In genomic region chr2:182506606-182507005, GRCh38 we compare ENCODE assay signal across 15 cellular contexts.
DNase-seq lines count a peak whose midpoint lies in the region; ATAC-seq, FAIRE-seq and TF ChIP-seq lines count a peak whose summit lies in the region.
"Had no signal": no experiment of that assay in that cellular context is flagged by ENCODE, and none has a peak within 500 bp of the region (broad histone marks: within the 10 kb centered on the region; RNA-seq: fewer than 3 reads in every experiment).

No MANE protein-coding gene starts in this region.

- no peak overlapping the region for H3K56ac ChIP-seq in mesendoderm (ENCODE audit: low read length)

- H3K79me2 ChIP-seq in mesendoderm (ENCODE audit: control insufficient read depth, insufficient read depth, low read length): no peaks in the 10 kb centered on the region

- H3K9me3 Mint-ChIP-seq in stimulated activated memory B cell treated with anti-CD40 and anti-IgM and Interleukin-4, amounts not matched to agents 10 μg/mL and 1 μg/mL and 100 μg/mL, for 72 hours: no peaks in the 10 kb centered on the region
- H3K9me3 Mint-ChIP-seq: activated naive CD8-positive, alpha-beta T cell treated with anti-CD3 and anti-CD28 coated beads, Interleukin-2, amount 50 U/mL, for 24 hours; mesothelial cell of epicardium had no signal

- no peak overlapping the region for H3K23ac ChIP-seq in mesendoderm (ENCODE audit: low read length)

- no peak overlapping the region for H4K5ac ChIP-seq in mesendoderm (ENCODE audit: low read length)

- H3K4me1 ChIP-seq in mesendoderm (ENCODE audit: control insufficient read depth, low read depth, low read length): no peaks in the 10 kb centered on the region

- DNase-seq in DMS53 treated with DMSO at 0.1 percent for 48 hours (lab: John Stamatoyannopoulos, UW; ENCODE audit: unreplicated experiment) (peak; percentile 25), MV-4-11 (lab: John Stamatoyannopoulos, UW) (peak; percentile 56), dermis microvascular lymphatic vessel endothelial cell (ENCODE audit: low read depth in 2 of 2) (peak; percentile 75 to 81), mesendoderm (peak; percentile 21), NCI-H446 treated with DMSO at 0.1 percent for 48 hours (lab: John Stamatoyannopoulos, UW) (no peak), GM12891 (ENCODE audit: insufficient read length, low spot score) (no peak), amygdala (lab: John Stamatoyannopoulos, UW) (no peak)
- DNase-seq: activated naive CD8-positive, alpha-beta T cell treated with anti-CD3 and anti-CD28 coated beads, Interleukin-2, amount 50 U/mL, for 24 hours; effector memory CD4-positive, alpha-beta T cell; hippocampal formation; NCI-H1694 had no signal

- no peaks in the 10 kb centered on the region for H3K36me3 ChIP-seq in mesendoderm (ENCODE audit: control insufficient read depth, insufficient read depth, low read length)

- no peaks in the 10 kb centered on the region for H3K79me1 ChIP-seq in mesendoderm (ENCODE audit: low read length)

- H3K4me3 Mint-ChIP-seq in stimulated activated memory B cell treated with anti-CD40 and anti-IgM and Interleukin-4, amounts not matched to agents 10 μg/mL and 1 μg/mL and 100 μg/mL, for 72 hours: no peak overlapping the region
- H3K4me3 Mint-ChIP-seq: activated naive CD8-positive, alpha-beta T cell treated with anti-CD3 and anti-CD28 coated beads, Interleukin-2, amount 50 U/mL, for 24 hours; mesothelial cell of epicardium had no signal

- H3K18ac ChIP-seq in mesendoderm (ENCODE audit: low read length): no peak overlapping the region

- no peaks in the 10 kb centered on the region for H3K36me3 Mint-ChIP-seq in stimulated activated memory B cell treated with anti-CD40 and anti-IgM and Interleukin-4, amounts not matched to agents 10 μg/mL and 1 μg/mL and 100 μg/mL, for 72 hours
- H3K36me3 Mint-ChIP-seq: mesothelial cell of epicardium had no signal

- H3K27me3 ChIP-seq in mesendoderm (ENCODE audit: insufficient read depth, low read length, poor library complexity): no peaks in the 10 kb centered on the region

- no peak overlapping the region for H2BK120ac ChIP-seq in mesendoderm (ENCODE audit: low read depth, low read length)

- no peak overlapping the region for H2AK5ac ChIP-seq in mesendoderm (ENCODE audit: low read length)

- no peak overlapping the region for H3K4me3 ChIP-seq in mesendoderm (ENCODE audit: low read length)

- H2BK15ac ChIP-seq in mesendoderm (replicated peaks; ENCODE audit: low read depth): no peak overlapping the region

- H3K4ac ChIP-seq in mesendoderm (ENCODE audit: low read depth, low read length): no peak overlapping the region

- H3K4me2 ChIP-seq in mesendoderm (ENCODE audit: low read length): no peak overlapping the region

- no peak for FAIRE-seq in GM12891 (lab: Jason Lieb, UNC)

- H3K27me3 Mint-ChIP-seq in stimulated activated memory B cell treated with anti-CD40 and anti-IgM and Interleukin-4, amounts not matched to agents 10 μg/mL and 1 μg/mL and 100 μg/mL, for 72 hours: no peaks in the 10 kb centered on the region
- H3K27me3 Mint-ChIP-seq: activated naive CD8-positive, alpha-beta T cell treated with anti-CD3 and anti-CD28 coated beads, Interleukin-2, amount 50 U/mL, for 24 hours; progenitor cell of endocrine pancreas had no signal

- H3K27ac ChIP-seq in mesendoderm (ENCODE audit: low read depth, low read length): no peak overlapping the region
- H3K27ac ChIP-seq: C4-2B had no signal

- no peak overlapping the region for H3K27ac Mint-ChIP-seq in stimulated activated memory B cell treated with anti-CD40 and anti-IgM and Interleukin-4, amounts not matched to agents 10 μg/mL and 1 μg/mL and 100 μg/mL, for 72 hours
- H3K27ac Mint-ChIP-seq: activated naive CD8-positive, alpha-beta T cell treated with anti-CD3 and anti-CD28 coated beads, Interleukin-2, amount 50 U/mL, for 24 hours; mesothelial cell of epicardium; progenitor cell of endocrine pancreas had no signal

- no peak overlapping the region for H4K8ac ChIP-seq in mesendoderm (ENCODE audit: low read depth, low read length)

- H3K9ac ChIP-seq in mesendoderm (ENCODE audit: low read length): no peak overlapping the region

- ATAC-seq in stimulated activated memory B cell treated with anti-CD40 and anti-IgM and Interleukin-4, amounts not matched to agents 10 μg/mL and 1 μg/mL and 100 μg/mL, for 72 hours: no peak
- ATAC-seq: activated naive CD8-positive, alpha-beta T cell treated with anti-CD3 and anti-CD28 coated beads, Interleukin-2, amount 50 U/mL, for 24 hours had no signal

- no peak for TF ChIP-seq POLR2A in GM12891 (IDR thresholded peaks at IDR 0.05; ENCODE audit: low read depth, low read length)

- no peaks in the 10 kb centered on the region for H3K4me1 Mint-ChIP-seq in stimulated activated memory B cell treated with anti-CD40 and anti-IgM and Interleukin-4, amounts not matched to agents 10 μg/mL and 1 μg/mL and 100 μg/mL, for 72 hours
- H3K4me1 Mint-ChIP-seq: activated naive CD8-positive, alpha-beta T cell treated with anti-CD3 and anti-CD28 coated beads, Interleukin-2, amount 50 U/mL, for 24 hours; mesothelial cell of epicardium had no signal

- H2BK5ac ChIP-seq in mesendoderm (ENCODE audit: low read length): no peak overlapping the region

TF ChIP-seq in GM12891, 5 proteins besides CTCF, POLR2A, EP300 and RAD21:
- TF ChIP-seq SPI1 (IDR thresholded peaks at IDR 0.05; ENCODE audit: low read depth, low read length): no peak
- TF ChIP-seq PAX5 (IDR thresholded peaks at IDR 0.05; ENCODE audit: insufficient read depth, low read length, severe bottlenecking): no peak

Comparison
In these comparisons a context has a peak if more than half of its experiments do, and no peak if none do; other contexts are left out.
1. DNase-seq: peak in DMS53 treated with DMSO at 0.1 percent for 48 hours (single experiment), MV-4-11 (single experiment), dermis microvascular lymphatic vessel endothelial cell (2 of 2) and mesendoderm (single experiment); none in NCI-H446 treated with DMSO at 0.1 percent for 48 hours (single experiment), GM12891 (single experiment) and amygdala (0 of 56).